In genomic region chr6:44233560-44234100, GRCh38 we compare ENCODE assay signal across 1 cellular context.
TF ChIP-seq lines count a peak whose summit lies in the region.

No MANE protein-coding gene starts in this region.

TF ChIP-seq in GM23338, 12 proteins besides CTCF, POLR2A, EP300 and RAD21 (continued from another document):
- TF ChIP-seq REST (IDR thresholded peaks at IDR 0.05; ENCODE audit: unreplicated experiment): no peak
- TF ChIP-seq, protein P1, sequence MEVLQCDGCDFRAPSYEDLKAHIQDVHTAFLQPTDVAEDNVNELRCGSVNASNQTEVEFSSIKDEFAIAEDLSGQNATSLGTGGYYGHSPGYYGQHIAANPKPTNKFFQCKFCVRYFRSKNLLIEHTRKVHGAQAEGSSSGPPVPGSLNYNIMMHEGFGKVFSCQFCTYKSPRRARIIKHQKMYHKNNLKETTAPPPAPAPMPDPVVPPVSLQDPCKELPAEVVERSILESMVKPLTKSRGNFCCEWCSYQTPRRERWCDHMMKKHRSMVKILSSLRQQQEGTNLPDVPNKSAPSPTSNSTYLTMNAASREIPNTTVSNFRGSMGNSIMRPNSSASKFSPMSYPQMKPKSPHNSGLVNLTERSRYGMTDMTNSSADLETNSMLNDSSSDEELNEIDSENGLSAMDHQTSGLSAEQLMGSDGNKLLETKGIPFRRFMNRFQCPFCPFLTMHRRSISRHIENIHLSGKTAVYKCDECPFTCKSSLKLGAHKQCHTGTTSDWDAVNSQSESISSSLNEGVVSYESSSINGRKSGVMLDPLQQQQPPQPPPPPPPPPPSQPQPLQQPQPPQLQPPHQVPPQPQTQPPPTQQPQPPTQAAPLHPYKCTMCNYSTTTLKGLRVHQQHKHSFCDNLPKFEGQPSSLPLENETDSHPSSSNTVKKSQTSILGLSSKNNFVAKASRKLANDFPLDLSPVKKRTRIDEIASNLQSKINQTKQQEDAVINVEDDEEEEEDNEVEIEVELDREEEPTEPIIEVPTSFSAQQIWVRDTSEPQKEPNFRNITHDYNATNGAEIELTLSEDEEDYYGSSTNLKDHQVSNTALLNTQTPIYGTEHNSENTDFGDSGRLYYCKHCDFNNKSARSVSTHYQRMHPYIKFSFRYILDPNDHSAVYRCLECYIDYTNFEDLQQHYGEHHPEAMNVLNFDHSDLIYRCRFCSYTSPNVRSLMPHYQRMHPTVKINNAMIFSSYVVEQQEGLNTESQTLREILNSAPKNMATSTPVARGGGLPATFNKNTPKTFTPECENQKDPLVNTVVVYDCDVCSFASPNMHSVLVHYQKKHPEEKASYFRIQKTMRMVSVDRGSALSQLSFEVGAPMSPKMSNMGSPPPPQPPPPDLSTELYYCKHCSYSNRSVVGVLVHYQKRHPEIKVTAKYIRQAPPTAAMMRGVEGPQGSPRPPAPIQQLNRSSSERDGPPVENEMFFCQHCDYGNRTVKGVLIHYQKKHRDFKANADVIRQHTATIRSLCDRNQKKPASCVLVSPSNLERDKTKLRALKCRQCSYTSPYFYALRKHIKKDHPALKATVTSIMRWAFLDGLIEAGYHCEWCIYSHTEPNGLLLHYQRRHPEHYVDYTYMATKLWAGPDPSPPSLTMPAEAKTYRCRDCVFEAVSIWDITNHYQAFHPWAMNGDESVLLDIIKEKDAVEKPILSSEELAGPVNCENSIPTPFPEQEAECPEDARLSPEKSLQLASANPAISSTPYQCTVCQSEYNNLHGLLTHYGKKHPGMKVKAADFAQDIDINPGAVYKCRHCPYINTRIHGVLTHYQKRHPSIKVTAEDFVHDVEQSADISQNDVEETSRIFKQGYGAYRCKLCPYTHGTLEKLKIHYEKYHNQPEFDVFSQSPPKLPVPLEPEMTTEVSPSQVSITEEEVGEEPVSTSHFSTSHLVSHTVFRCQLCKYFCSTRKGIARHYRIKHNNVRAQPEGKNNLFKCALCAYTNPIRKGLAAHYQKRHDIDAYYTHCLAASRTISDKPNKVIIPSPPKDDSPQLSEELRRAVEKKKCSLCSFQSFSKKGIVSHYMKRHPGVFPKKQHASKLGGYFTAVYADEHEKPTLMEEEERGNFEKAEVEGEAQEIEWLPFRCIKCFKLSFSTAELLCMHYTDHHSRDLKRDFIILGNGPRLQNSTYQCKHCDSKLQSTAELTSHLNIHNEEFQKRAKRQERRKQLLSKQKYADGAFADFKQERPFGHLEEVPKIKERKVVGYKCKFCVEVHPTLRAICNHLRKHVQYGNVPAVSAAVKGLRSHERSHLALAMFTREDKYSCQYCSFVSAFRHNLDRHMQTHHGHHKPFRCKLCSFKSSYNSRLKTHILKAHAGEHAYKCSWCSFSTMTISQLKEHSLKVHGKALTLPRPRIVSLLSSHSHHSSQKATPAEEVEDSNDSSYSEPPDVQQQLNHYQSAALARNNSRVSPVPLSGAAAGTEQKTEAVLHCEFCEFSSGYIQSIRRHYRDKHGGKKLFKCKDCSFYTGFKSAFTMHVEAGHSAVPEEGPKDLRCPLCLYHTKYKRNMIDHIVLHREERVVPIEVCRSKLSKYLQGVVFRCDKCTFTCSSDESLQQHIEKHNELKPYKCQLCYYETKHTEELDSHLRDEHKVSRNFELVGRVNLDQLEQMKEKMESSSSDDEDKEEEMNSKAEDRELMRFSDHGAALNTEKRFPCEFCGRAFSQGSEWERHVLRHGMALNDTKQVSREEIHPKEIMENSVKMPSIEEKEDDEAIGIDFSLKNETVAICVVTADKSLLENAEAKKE (CRISPR knock-in tag; IDR thresholded peaks at IDR 0.05): no peak
- TF ChIP-seq CREB1 (CRISPR knock-in tag; IDR thresholded peaks at IDR 0.05; ENCODE audit: low read depth): no peak
TF ChIP-seq in GM23338: peak in this region for 0.
